In the genomic region with DNA sequence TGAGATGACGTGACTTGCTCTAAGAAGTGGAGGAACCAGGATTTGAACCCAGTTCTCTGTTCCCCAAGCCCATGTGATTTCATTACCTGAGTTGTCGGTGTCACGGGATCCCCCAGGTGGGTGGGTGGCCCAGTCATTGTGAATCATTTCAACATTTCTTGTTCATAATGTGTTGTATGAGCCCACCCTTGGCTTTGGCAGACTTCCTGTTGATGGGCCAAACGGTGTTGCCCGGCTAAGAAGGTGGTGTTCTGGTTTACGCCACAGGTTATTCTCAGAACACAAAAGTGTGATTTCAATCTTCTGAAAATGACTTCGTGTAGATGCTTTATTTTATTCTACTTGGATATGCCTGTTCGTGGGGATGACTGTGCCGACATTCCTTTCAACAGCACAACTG, we compare ENCODE assay signal across 15 cellular contexts. TPM values are rescaled to one million over a fixed set of nuclear protein-coding genes. Genes with fewer than 3 reads are reported as not detected.
DNase-seq lines count a peak whose midpoint lies in the region; ATAC-seq, FAIRE-seq and TF ChIP-seq lines count a peak whose summit lies in the region.
"Had no signal": no experiment of that assay in that cellular context is flagged by ENCODE, and none has a peak within 500 bp of the region (broad histone marks: within the 10 kb centered on the region; RNA-seq: fewer than 3 reads in every experiment).

No MANE protein-coding gene starts in this region.

- no peak overlapping the region for H3K4me3 Mint-ChIP-seq in activated T-cell treated with anti-CD3 and anti-CD28 coated beads, Interleukin-2, amount 50 U/mL, for 72 hours
- no peak overlapping the region for H3K4me3 Mint-ChIP-seq in activated T-cell treated with anti-CD3 and anti-CD28 coated beads, Interleukin-2, amount 50 U/mL, for 4 hours
- H3K4me3 Mint-ChIP-seq in activated CD4-positive, alpha-beta memory T cell treated with anti-CD3 and anti-CD28 coated beads, Interleukin-2, amount 10 ng/mL, durations not matched to agents 7 days and 5 days: no peak overlapping the region
- H3K4me3 Mint-ChIP-seq: B cell; CD8-positive, alpha-beta T cell had no signal

- peak; percentile 21 for FAIRE-seq in GM12892 (lab: Jason Lieb, UNC)
- FAIRE-seq: D721Med, G401.6, GM12891, GM18507 had no signal

- ATAC-seq in activated T-cell treated with anti-CD3 and anti-CD28 coated beads, Interleukin-2, amount 50 U/mL, for 72 hours (replicated peaks in 1 of 2): peak; percentile 64 to 81
- ATAC-seq in activated T-cell treated with anti-CD3 and anti-CD28 coated beads, Interleukin-2, amount 50 U/mL, for 4 hours: no peak
- ATAC-seq: CD8-positive, alpha-beta T cell had no signal

- H3K36me3 Mint-ChIP-seq in activated T-cell treated with anti-CD3 and anti-CD28 coated beads, Interleukin-2, amount 50 U/mL, for 72 hours (ENCODE audit: insufficient read depth in 2 of 2): peaks cover 0 to 3% of the 10 kb centered on the region in 2 donors
- peaks cover 30% of the 10 kb centered on the region for H3K36me3 Mint-ChIP-seq in activated T-cell treated with anti-CD3 and anti-CD28 coated beads, Interleukin-2, amount 50 U/mL, for 4 hours (ENCODE audit: insufficient read depth)
- H3K36me3 Mint-ChIP-seq in activated CD4-positive, alpha-beta memory T cell treated with anti-CD3 and anti-CD28 coated beads, Interleukin-2, amount 10 ng/mL, durations not matched to agents 7 days and 5 days (ENCODE audit: low read depth): no peaks in the 10 kb centered on the region

- peak; percentile 34 to 39 for DNase-seq in activated T-cell treated with anti-CD3 and anti-CD28 coated beads, Interleukin-2, amount 50 U/mL, for 72 hours
- no peak for DNase-seq in activated T-cell treated with anti-CD3 and anti-CD28 coated beads, Interleukin-2, amount 50 U/mL, for 4 hours
- DNase-seq in GM12892 (ENCODE audit: insufficient read length) (no peak), posterior vena cava (ENCODE audit: low spot score) (peak; percentile 31), epidermal melanocyte (ENCODE audit: insufficient read length, low spot score) (no peak), HUDEP-2 (lab: John Stamatoyannopoulos, UW; ENCODE audit: unreplicated experiment in 76 of 76) (no peak)
- peak; percentile 2 for DNase-seq in activated CD4-positive, alpha-beta memory T cell treated with anti-CD3 and anti-CD28 coated beads, Interleukin-2, amount 10 ng/mL, durations not matched to agents 7 days and 5 days
- DNase-seq: GM23248 had no signal

- no peak for TF ChIP-seq POLR2A in GM12892 (IDR thresholded peaks at IDR 0.05; ENCODE audit: low read depth, low read length)

- no peaks in the 10 kb centered on the region for H3K9me3 Mint-ChIP-seq in activated T-cell treated with anti-CD3 and anti-CD28 coated beads, Interleukin-2, amount 50 U/mL, for 72 hours
- H3K9me3 Mint-ChIP-seq in activated T-cell treated with anti-CD3 and anti-CD28 coated beads, Interleukin-2, amount 50 U/mL, for 4 hours: no peaks in the 10 kb centered on the region
- no peaks in the 10 kb centered on the region for H3K9me3 Mint-ChIP-seq in activated CD4-positive, alpha-beta memory T cell treated with anti-CD3 and anti-CD28 coated beads, Interleukin-2, amount 10 ng/mL, durations not matched to agents 7 days and 5 days
- H3K9me3 Mint-ChIP-seq: CD8-positive, alpha-beta T cell had no signal

- CTCF ChIA-PET in activated CD4-positive, alpha-beta memory T cell treated with anti-CD3 and anti-CD28 coated beads, Interleukin-2, amount 10 ng/mL, durations not matched to agents 7 days and 5 days (lab: Charles Lee): no interaction called here

- H3K4me1 Mint-ChIP-seq in activated T-cell treated with anti-CD3 and anti-CD28 coated beads, Interleukin-2, amount 50 U/mL, for 72 hours (ENCODE audit: low read depth): peaks cover 9% of the 10 kb centered on the region
- no peaks in the 10 kb centered on the region for H3K4me1 Mint-ChIP-seq in activated T-cell treated with anti-CD3 and anti-CD28 coated beads, Interleukin-2, amount 50 U/mL, for 4 hours (ENCODE audit: low read depth)
- H3K4me1 Mint-ChIP-seq in activated CD4-positive, alpha-beta memory T cell treated with anti-CD3 and anti-CD28 coated beads, Interleukin-2, amount 10 ng/mL, durations not matched to agents 7 days and 5 days: no peaks in the 10 kb centered on the region

- no peaks in the 10 kb centered on the region for H3K27me3 Mint-ChIP-seq in activated T-cell treated with anti-CD3 and anti-CD28 coated beads, Interleukin-2, amount 50 U/mL, for 72 hours (ENCODE audit: low read depth)
- H3K27me3 Mint-ChIP-seq in activated T-cell treated with anti-CD3 and anti-CD28 coated beads, Interleukin-2, amount 50 U/mL, for 4 hours (ENCODE audit: low read depth): no peaks in the 10 kb centered on the region
- H3K27me3 Mint-ChIP-seq in activated CD4-positive, alpha-beta memory T cell treated with anti-CD3 and anti-CD28 coated beads, Interleukin-2, amount 10 ng/mL, durations not matched to agents 7 days and 5 days: no peaks in the 10 kb centered on the region
- H3K27me3 Mint-ChIP-seq: B cell had no signal

- intact Hi-C loops in posterior vena cava (cut with DNase I): no loop called here

- POLR2A ChIA-PET in activated CD4-positive, alpha-beta memory T cell treated with anti-CD3 and anti-CD28 coated beads, Interleukin-2, amount 10 ng/mL, durations not matched to agents 7 days and 5 days (lab: Charles Lee): no interaction called here

- no peak overlapping the region for H3K27ac Mint-ChIP-seq in activated T-cell treated with anti-CD3 and anti-CD28 coated beads, Interleukin-2, amount 50 U/mL, for 72 hours
- no peak overlapping the region for H3K27ac Mint-ChIP-seq in activated CD4-positive, alpha-beta memory T cell treated with anti-CD3 and anti-CD28 coated beads, Interleukin-2, amount 10 ng/mL, durations not matched to agents 7 days and 5 days
- H3K27ac Mint-ChIP-seq: B cell; CD8-positive, alpha-beta T cell had no signal

RNA-seq across cellular contexts. Expression of a gene that starts 21.6 kb away (rescaled TPM):
- not detected for total RNA-seq in activated T-cell treated with anti-CD3 and anti-CD28 coated beads, Interleukin-2, amount 50 U/mL, for 72 hours
- under 1 TPM; 0.21 to 0.30 (median 0.28) TPM for total RNA-seq in activated T-cell treated with anti-CD3 and anti-CD28 coated beads, Interleukin-2, amount 50 U/mL, for 4 hours
- polyA plus RNA-seq in GM12892 (2012; ENCODE audit: missing spikeins): 0.34 TPM
- not detected for total RNA-seq in activated CD4-positive, alpha-beta memory T cell treated with anti-CD3 and anti-CD28 coated beads, Interleukin-2, amount 10 ng/mL, durations not matched to agents 7 days and 5 days
- 1 to 10 TPM; 4.9 to 6.0 TPM for total RNA-seq in posterior vena cava
- total RNA-seq: A172, GM23248 had no signal
- polyA plus RNA-seq: GM23248 had no signal

Comparison
In these comparisons a context has a peak if more than half of its experiments do, and no peak if none do; other contexts are left out.
1. ATAC-seq: peak in activated T-cell treated with anti-CD3 and anti-CD28 coated beads, Interleukin-2, amount 50 U/mL, for 72 hours (2 of 2); none in activated T-cell treated with anti-CD3 and anti-CD28 coated beads, Interleukin-2, amount 50 U/mL, for 4 hours (0 of 2).
2. DNase-seq: peak in activated T-cell treated with anti-CD3 and anti-CD28 coated beads, Interleukin-2, amount 50 U/mL, for 72 hours (2 of 2), activated CD4-positive, alpha-beta memory T cell treated with anti-CD3 and anti-CD28 coated beads, Interleukin-2, amount 10 ng/mL, durations not matched to agents 7 days and 5 days (single experiment) and posterior vena cava (single experiment); none in activated T-cell treated with anti-CD3 and anti-CD28 coated beads, Interleukin-2, amount 50 U/mL, for 4 hours (single experiment), GM12892 (single experiment), epidermal melanocyte (single experiment) and HUDEP-2 (0 of 76).
3. RNA of a gene that starts 21.6 kb away (total RNA-seq): 4.9 to 6.0 TPM in posterior vena cava; 0.21 to 0.30 TPM in activated T-cell treated with anti-CD3 and anti-CD28 coated beads, Interleukin-2, amount 50 U/mL, for 4 hours, not detected in activated T-cell treated with anti-CD3 and anti-CD28 coated beads, Interleukin-2, amount 50 U/mL, for 72 hours and not detected in activated CD4-positive, alpha-beta memory T cell treated with anti-CD3 and anti-CD28 coated beads, Interleukin-2, amount 10 ng/mL, durations not matched to agents 7 days and 5 days; every median in the first group is over 4 times any median in the second.